Comparison of ENCODE assay signal across 18 cellular contexts in genomic region chr1:155485945-155486344, GRCh38.
DNase-seq lines count a peak whose midpoint lies in the region; ATAC-seq and TF ChIP-seq lines count a peak whose summit lies in the region.
"Had no signal": no experiment of that assay in that cellular context is flagged by ENCODE, and none has a peak within 500 bp of the region (broad histone marks: within the 10 kb centered on the region; RNA-seq: fewer than 3 reads in every experiment).

No MANE protein-coding gene starts in this region.

- DNase-seq in GM20000 (ENCODE audit: low spot score) = peak; percentile 11
- DNase-seq in SIG-M5 (lab: John Stamatoyannopoulos, UW) = peak; percentile 24
- DNase-seq in left lobe of liver (ENCODE audit: low spot score) = no peak
- DNase-seq in AG20443 (ENCODE audit: low spot score) = no peak
- DNase-seq in Caco-2 = no peak
- DNase-seq: activated CD4-positive, alpha-beta T cell treated with anti-CD3 and anti-CD28 coated beads, Interleukin-2, amount 10 ng/mL, durations not matched to agents 7 days and 5 days; AML-193; GOT3; head of caudate nucleus; kidney; NCI-H2107; stimulated activated CD4-positive, alpha-beta T cell treated with anti-CD3 and anti-CD28 coated beads, Interleukin-1b, Interleukin-23, amount 100 ng/mL, for 48 hours; uterus had no signal

- no peak for TF ChIP-seq POLR2A in gastroesophageal sphincter (IDR thresholded peaks at IDR 0.05)

- peaks cover 32% of the 10 kb centered on the region for H3K36me3 Mint-ChIP-seq in Caco-2 (ENCODE audit: insufficient read depth, unreplicated experiment)

- H3K4me3 Mint-ChIP-seq in Caco-2 (ENCODE audit: unreplicated experiment) = no peak overlapping the region
- H3K4me3 Mint-ChIP-seq: activated CD4-positive, alpha-beta T cell treated with anti-CD3 and anti-CD28 coated beads, Interleukin-2, amount 10 ng/mL, durations not matched to agents 7 days and 5 days; T-helper 1 cell treated with Interleukin-12 subunit alpha and Interleukin-12 subunit beta and Interleukin-4 antibody, amounts not matched to agents 30 μg/mL and 1 μg/mL, for 36 hours had no signal

- no peaks in the 10 kb centered on the region for H3K27me3 ChIP-seq in BLaER1 treated with 17β-estradiol and CSF1 and Interleukin-3, amounts not matched to agents 10 nM and 100 nM
- H3K27me3 ChIP-seq in gastroesophageal sphincter = no peaks in the 10 kb centered on the region
- H3K27me3 ChIP-seq in Caco-2 (replicated peaks; ENCODE audit: control insufficient read depth, insufficient read depth, low read length) = no peaks in the 10 kb centered on the region
- H3K27me3 ChIP-seq: cardiac muscle cell, uterus had no signal

- peaks cover 0 to 57% (median 22%) of the 10 kb centered on the region in 11 experiments; a peak in 14 of 22 replicates for H4K20me1 ChIP-seq in BLaER1 treated with 17β-estradiol and CSF1 and Interleukin-3, amounts not matched to agents 10 nM and 100 nM

- ATAC-seq in left lobe of liver (peak; percentile 13), gastroesophageal sphincter (no peak), HG02759 (IDR thresholded peaks at IDR 0.05; ENCODE audit: unreplicated experiment) (no peak)

- peak overlapping the region in 2 of 11 experiments; percentile 34 to 41; a peak in 6 of 22 replicates for H3K9ac ChIP-seq in BLaER1 treated with 17β-estradiol and CSF1 and Interleukin-3, amounts not matched to agents 10 nM and 100 nM

- no TSS peak for BruUV-seq in Caco-2 (replicated peaks; lab: Mats Ljungman, UMichigan)

- H3K9me3 Mint-ChIP-seq in Caco-2 (ENCODE audit: unreplicated experiment) = no peaks in the 10 kb centered on the region
- H3K9me3 Mint-ChIP-seq: activated CD4-positive, alpha-beta T cell treated with anti-CD3 and anti-CD28 coated beads, Interleukin-2, amount 10 ng/mL, durations not matched to agents 7 days and 5 days; T-helper 1 cell treated with Interleukin-12 subunit alpha and Interleukin-12 subunit beta and Interleukin-4 antibody, amounts not matched to agents 30 μg/mL and 1 μg/mL, for 36 hours had no signal

- H3K27ac ChIP-seq in BLaER1 treated with 17β-estradiol and CSF1 and Interleukin-3, amounts not matched to agents 10 nM and 100 nM = peak overlapping the region in 8 of 11 experiments; percentile 20 to 73 (median 56); a peak in 13 of 22 replicates
- no peak overlapping the region for H3K27ac ChIP-seq in gastroesophageal sphincter
- H3K27ac ChIP-seq: cardiac muscle cell, uterus had no signal

- H3K27me3 Mint-ChIP-seq in Caco-2 (ENCODE audit: insufficient read depth, unreplicated experiment) = no peaks in the 10 kb centered on the region
- H3K27me3 Mint-ChIP-seq: activated CD4-positive, alpha-beta T cell treated with anti-CD3 and anti-CD28 coated beads, Interleukin-2, amount 10 ng/mL, durations not matched to agents 7 days and 5 days had no signal

- POLR2A ChIA-PET in Caco-2 (lab: Charles Lee) = no interaction called here

- H3K4me2 ChIP-seq in BLaER1 treated with 17β-estradiol and CSF1 and Interleukin-3, amounts not matched to agents 10 nM and 100 nM = peak overlapping the region in 7 of 11 experiments; percentile 14 to 91 (median 71); a peak in 11 of 22 replicates

- TF ChIP-seq EP300 in gastroesophageal sphincter (IDR thresholded peaks at IDR 0.05) = no peak

- no peak overlapping the region for H3K27ac Mint-ChIP-seq in Caco-2 (ENCODE audit: unreplicated experiment)
- H3K27ac Mint-ChIP-seq: activated CD4-positive, alpha-beta T cell treated with anti-CD3 and anti-CD28 coated beads, Interleukin-2, amount 10 ng/mL, durations not matched to agents 7 days and 5 days; T-helper 1 cell treated with Interleukin-12 subunit alpha and Interleukin-12 subunit beta and Interleukin-4 antibody, amounts not matched to agents 30 μg/mL and 1 μg/mL, for 36 hours had no signal

- peaks cover 24 to 69% (median 40%) of the 10 kb centered on the region in 11 experiments for H3K36me3 ChIP-seq in BLaER1 treated with 17β-estradiol and CSF1 and Interleukin-3, amounts not matched to agents 10 nM and 100 nM
- peaks cover 0 to 11% of the 10 kb centered on the region in 2 donors for H3K36me3 ChIP-seq in gastroesophageal sphincter
- no peaks in the 10 kb centered on the region for H3K36me3 ChIP-seq in Caco-2 (ENCODE audit: control insufficient read depth, insufficient read depth, low read length)
- H3K36me3 ChIP-seq: uterus had no signal

- H3K4me1 Mint-ChIP-seq in Caco-2 (ENCODE audit: low read depth, unreplicated experiment) = peaks cover 6% of the 10 kb centered on the region

- peaks cover 0 to 9% (median 0%) of the 10 kb centered on the region in 11 experiments; a peak in 2 of 22 replicates for H3K9me3 ChIP-seq in BLaER1 treated with 17β-estradiol and CSF1 and Interleukin-3, amounts not matched to agents 10 nM and 100 nM (replicated peaks in 1 of 11)
- H3K9me3 ChIP-seq in gastroesophageal sphincter (no peaks in the 10 kb centered on the region), Caco-2 (no peaks in the 10 kb centered on the region)
- H3K9me3 ChIP-seq: uterus had no signal

- CTCF ChIA-PET in Caco-2 (lab: Charles Lee) = no interaction called here

- TF ChIP-seq CTCF in GM20000 (IDR thresholded peaks at IDR 0.05; ENCODE audit: extremely low read depth, missing control alignments) (no peak), gastroesophageal sphincter (IDR thresholded peaks at IDR 0.05) (no peak), Caco-2 (IDR thresholded peaks at IDR 0.05; ENCODE audit: insufficient read depth in 1 of 2, low read depth in 1 of 2, low read length in 1 of 2, severe bottlenecking in 1 of 2, unreplicated experiment in 1 of 2) (no peak)

- peak overlapping the region in 1 of 10 experiments; percentile 10; a peak in 1 of 20 replicates for H3K4me3 ChIP-seq in BLaER1 treated with 17β-estradiol and CSF1 and Interleukin-3, amounts not matched to agents 10 nM and 100 nM
- no peak overlapping the region for H3K4me3 ChIP-seq in gastroesophageal sphincter
- H3K4me3 ChIP-seq in Caco-2 (ENCODE audit: low read depth, low read length) = no peak overlapping the region
- H3K4me3 ChIP-seq: cardiac muscle cell, uterus had no signal

- peaks cover 0 to 55% (median 19%) of the 10 kb centered on the region in 10 experiments; a peak in 14 of 20 replicates for H3K4me1 ChIP-seq in BLaER1 treated with 17β-estradiol and CSF1 and Interleukin-3, amounts not matched to agents 10 nM and 100 nM
- H3K4me1 ChIP-seq in gastroesophageal sphincter (peaks cover 0 to 15% (median 6%) of the 10 kb centered on the region in 3 donors), Caco-2 (no peaks in the 10 kb centered on the region)
- H3K4me1 ChIP-seq: uterus had no signal

- intact Hi-C loops in Caco-2 (cut with micrococcal nuclease; ENCODE audit: unreplicated experiment) = no loop called here

Comparison
In these comparisons a context has a peak if more than half of its experiments do, and no peak if none do; other contexts are left out.
1. H3K27ac ChIP-seq: peak in BLaER1 treated with 17β-estradiol and CSF1 and Interleukin-3, amounts not matched to agents 10 nM and 100 nM (8 of 11); none in gastroesophageal sphincter (0 of 4).
2. DNase-seq: peak in GM20000 (single experiment) and SIG-M5 (single experiment); none in left lobe of liver (single experiment), AG20443 (single experiment) and Caco-2 (0 of 2).